In genomic region chr17:38824899-38825761, GRCh38 we compare ENCODE assay signal across 1 cellular context.
TF ChIP-seq lines count a peak whose summit lies in the region.

CWC25 (minus strand) TSS chr17:38825321; CDS start chr17:38825183, 138 bp downstream.

TF ChIP-seq in K562, 482 proteins besides CTCF, POLR2A, EP300 and RAD21 (continued from another document and continues in another):
- TF ChIP-seq CREB5 (CRISPR knock-in tag; IDR thresholded peaks at IDR 0.05) (no peak; the same call in 1 of the 2 replicates), HMG20A (CRISPR knock-in tag; conservative IDR thresholded peaks at IDR 0.05) (no peak), POLR2G (IDR thresholded peaks at IDR 0.05; ENCODE audit: low read depth, low read length) (peak; percentile 95), NCOA1 (IDR thresholded peaks at IDR 0.05; ENCODE audit: low read depth) (no peak), SUPT5H (IDR thresholded peaks at IDR 0.05) (peak; percentile 91), TCF15 (CRISPR knock-in tag; IDR thresholded peaks at IDR 0.05) (no peak), PURB (CRISPR knock-in tag; IDR thresholded peaks at IDR 0.05; ENCODE audit: low read depth) (no peak), ARID4B (CRISPR knock-in tag; IDR thresholded peaks at IDR 0.05) (peak; percentile 95), ZNF717 (CRISPR knock-in tag; IDR thresholded peaks at IDR 0.05) (no peak), PTRF (tag; IDR thresholded peaks at IDR 0.05) (no peak), MXD1 (CRISPR knock-in tag; IDR thresholded peaks at IDR 0.05; ENCODE audit: borderline replicate concordance, poor library complexity, severe bottlenecking) (no peak), SIN3A (IDR thresholded peaks at IDR 0.05; ENCODE audit: borderline replicate concordance in 2 of 2, control insufficient read depth in 1 of 2, low read depth in 2 of 2, low read length in 2 of 2) (peak; percentile 92 to 100; a peak in 3 of 4 replicates), ZBTB1 (CRISPR knock-in tag; IDR thresholded peaks at IDR 0.05; ENCODE audit: borderline replicate concordance, low read depth) (no peak; the same call in 1 of the 2 replicates), ZNF431 (CRISPR knock-in tag; IDR thresholded peaks at IDR 0.05) (no peak), ZNF644 (tag; IDR thresholded peaks at IDR 0.05; ENCODE audit: low read depth) (no peak), JUNB (CRISPR knock-in tag; conservative IDR thresholded peaks at IDR 0.05) (no peak), ARID1B (IDR thresholded peaks at IDR 0.05) (peak; percentile 11; the same call in 1 of the 2 replicates), ZNF785 (CRISPR knock-in tag; IDR thresholded peaks at IDR 0.05) (no peak), ZNF124 (CRISPR knock-in tag; IDR thresholded peaks at IDR 0.05) (no peak), BACH1 (tag; IDR thresholded peaks at IDR 0.05) (peak; percentile 100), NR1H2 (CRISPR knock-in tag; IDR thresholded peaks at IDR 0.05) (no peak), TOE1 (IDR thresholded peaks at IDR 0.05; ENCODE audit: borderline replicate concordance) (peak; percentile 62; the same call in 1 of the 2 replicates), TOE1 (CRISPR knock-in tag; IDR thresholded peaks at IDR 0.05; ENCODE audit: borderline replicate concordance, low read depth) (0 out of 2 replicates have a peak, but pooled peaks have one; percentile 57), ZKSCAN3 (CRISPR knock-in tag; IDR thresholded peaks at IDR 0.05) (no peak), SIRT6 (IDR thresholded peaks at IDR 0.05; ENCODE audit: low read depth, low read length) (no peak), ZNF586 (CRISPR knock-in tag; conservative IDR thresholded peaks at IDR 0.05) (no peak), ETV5 (CRISPR knock-in tag; IDR thresholded peaks at IDR 0.05; ENCODE audit: low read depth) (peak; percentile 81), SRF (CRISPR knock-in tag; IDR thresholded peaks at IDR 0.05) (no peak), SREBF1 (IDR thresholded peaks at IDR 0.05; ENCODE audit: borderline replicate concordance, low read depth, low read length) (peak; percentile 79; the same call in 1 of the 2 replicates), ESRRA (IDR thresholded peaks at IDR 0.05; ENCODE audit: borderline replicate concordance, low read depth) (peak; percentile 88), ETS1 (conservative IDR thresholded peaks at IDR 0.05; ENCODE audit: control insufficient read depth, low read depth, low read length) (peak; percentile 96), NONO (IDR thresholded peaks at IDR 0.05; ENCODE audit: low read depth in 2 of 2, low read length in 1 of 2) (peak in 1 of 2 experiments; percentile 59; a peak in 2 of 4 replicates), ZNF274 (IDR thresholded peaks at IDR 0.05; ENCODE audit: borderline replicate concordance, low read depth, low read length) (no peak), KAT7 (CRISPR knock-in tag; IDR thresholded peaks at IDR 0.05; ENCODE audit: borderline replicate concordance) (peak; percentile 83; the same call in 1 of the 2 replicates), ASH1L (IDR thresholded peaks at IDR 0.05; ENCODE audit: borderline replicate concordance, low read depth, partially characterized antibody) (peak; percentile 40), ZBTB9 (CRISPR knock-in tag; IDR thresholded peaks at IDR 0.05) (0 out of 2 replicates have a peak, but pooled peaks have one; percentile 29), JUND (IDR thresholded peaks at IDR 0.05; ENCODE audit: borderline replicate concordance, low read depth, low read length) (peak; percentile 88), JUND (tag; IDR thresholded peaks at IDR 0.05; ENCODE audit: borderline replicate concordance, low read depth, low read length) (peak; percentile 52; the same call in 2 of the 3 replicates), ZNF277 (CRISPR knock-in tag; IDR thresholded peaks at IDR 0.05; ENCODE audit: borderline replicate concordance) (no peak), HCFC1 (IDR thresholded peaks at IDR 0.05; ENCODE audit: low read depth, low read length) (peak; percentile 97), MEF2A (IDR thresholded peaks at IDR 0.05; ENCODE audit: control insufficient read depth, low read depth, low read length) (no peak), ATF2 (CRISPR knock-in tag; IDR thresholded peaks at IDR 0.05) (no peak), RBM14 (IDR thresholded peaks at IDR 0.05; ENCODE audit: borderline replicate concordance, insufficient read depth, low read depth, low read length) (no peak), NFXL1 (CRISPR knock-in tag; IDR thresholded peaks at IDR 0.05) (no peak), ZNF436 (CRISPR knock-in tag; IDR thresholded peaks at IDR 0.05) (no peak), ELF4 (CRISPR knock-in tag; IDR thresholded peaks at IDR 0.05) (no peak), ZBTB33 (CRISPR knock-in tag; IDR thresholded peaks at IDR 0.05) (no peak), SAFB (IDR thresholded peaks at IDR 0.05; ENCODE audit: borderline replicate concordance, low read depth, low read length) (no peak), NKRF (IDR thresholded peaks at IDR 0.05; ENCODE audit: borderline replicate concordance) (peak; percentile 93)
